Comparison of ENCODE assay signal across 7 cellular contexts in the genomic region with DNA sequence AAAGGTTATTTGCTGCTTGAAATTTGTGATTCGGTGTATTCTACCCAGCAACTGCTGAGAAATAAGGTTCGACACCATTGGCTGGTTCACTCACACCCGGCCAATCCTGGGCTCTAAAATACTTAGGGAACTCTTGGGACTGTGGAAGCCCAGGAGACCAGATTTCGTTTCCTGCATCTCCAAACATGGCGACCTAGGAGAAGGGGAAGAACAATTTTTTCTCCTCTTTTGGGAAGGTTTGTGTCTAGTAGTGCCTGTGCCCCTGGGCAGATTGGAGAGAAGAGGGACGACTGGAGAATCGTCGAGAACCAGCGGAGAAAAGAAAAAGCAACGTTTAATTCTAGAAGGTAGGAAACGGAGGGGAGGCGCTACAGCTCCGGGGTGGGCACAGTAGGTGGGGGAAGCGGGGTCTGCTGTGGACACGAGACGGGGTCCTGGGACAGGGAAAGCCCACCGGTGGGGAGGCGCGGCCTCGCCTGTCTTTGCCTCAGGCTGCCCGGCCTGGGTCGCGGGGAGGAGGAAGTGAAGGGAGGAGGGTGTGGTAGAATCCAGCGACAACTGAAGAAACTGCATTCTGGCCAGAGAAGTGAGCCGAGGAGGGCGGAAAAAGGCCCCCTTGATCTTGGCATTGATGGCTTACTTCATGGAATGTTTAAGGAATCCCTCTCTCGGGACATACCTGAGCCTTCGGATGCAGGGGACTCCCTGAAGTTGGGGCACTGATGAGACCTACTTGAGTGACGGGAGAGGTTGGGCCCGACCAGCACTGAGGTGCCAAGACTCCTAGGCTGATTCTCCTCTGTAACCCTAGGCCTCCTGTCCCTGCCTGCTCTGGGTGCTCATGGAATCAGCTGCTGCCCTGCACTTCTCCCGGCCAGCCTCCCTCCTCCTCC. TPM values are rescaled to one million over a fixed set of nuclear protein-coding genes. Genes with fewer than 3 reads are reported as not detected.
A peak's percentile ranks its signal among the peaks of the same experiment; 100 is the strongest.
DNase-seq lines count a peak whose midpoint lies in the region; ATAC-seq, FAIRE-seq and TF ChIP-seq lines count a peak whose summit lies in the region.

A gene (plus strand): TSS at position 160 of the 893 bp plus-strand sequence. CDS start 682 bp downstream, at position 842.

- FAIRE-seq in GM18507 (lab: Jason Lieb, UNC) = peak; percentile 96

- peaks cover 37% of the 10 kb centered on the region for H3K4me1 Mint-ChIP-seq in T-helper 2 cell treated with Interferon-gamma antibody and Interleukin-4, amounts not matched to agents 5 μg/mL and 100 μg/mL, for 36 hours (ENCODE audit: low read depth)

- peak within 1 kb of the TSS; percentile 83 for H3K4me2 ChIP-seq in hepatocyte

- H3K27me3 ChIP-seq in hepatocyte = no peaks in the 10 kb centered on the region

- peaks cover 38% of the 10 kb centered on the region for H3K79me2 ChIP-seq in hepatocyte

- peak within 1 kb of the TSS; percentile 95 for H3K27ac ChIP-seq in hepatocyte

- H3K9me3 Mint-ChIP-seq in T-helper 2 cell treated with Interferon-gamma antibody and Interleukin-4, amounts not matched to agents 5 μg/mL and 100 μg/mL, for 36 hours = no peaks in the 10 kb centered on the region

- TF ChIP-seq CTCF in astrocyte of the spinal cord (IDR thresholded peaks at IDR 0.05; ENCODE audit: low read depth, low read length) (no peak), hepatocyte (IDR thresholded peaks at IDR 0.05; ENCODE audit: poor library complexity) (peak; percentile 13)

- H3K36me3 ChIP-seq in hepatocyte (replicated peaks; ENCODE audit: insufficient read depth, low read depth) = no peaks in the 10 kb centered on the region

- H4K20me1 ChIP-seq in hepatocyte (ENCODE audit: insufficient read depth, poor library complexity, severe bottlenecking) = peaks cover 5% of the 10 kb centered on the region

- no peaks in the 10 kb centered on the region for H3K27me3 Mint-ChIP-seq in T-helper 2 cell treated with Interferon-gamma antibody and Interleukin-4, amounts not matched to agents 5 μg/mL and 100 μg/mL, for 36 hours (ENCODE audit: low read depth)

- under 1% methylated on average over 28 of the region's 31 CpGs for WGBS in hepatocyte (ENCODE audit: low lambda C conversion rate, missing lambda C conversion rate)

- H3K9me3 ChIP-seq in hepatocyte (ENCODE audit: low read depth) = no peaks in the 10 kb centered on the region

- in situ Hi-C loops in astrocyte of the spinal cord (cut with HindIII; ENCODE audit: low sequenced_read_pairs) = no loop called here

- peaks cover 43% of the 10 kb centered on the region for H3K36me3 Mint-ChIP-seq in T-helper 2 cell treated with Interferon-gamma antibody and Interleukin-4, amounts not matched to agents 5 μg/mL and 100 μg/mL, for 36 hours (ENCODE audit: low read depth)

- no peaks in the 10 kb centered on the region for H3K9me2 ChIP-seq in hepatocyte (replicated peaks; ENCODE audit: insufficient read depth)

- peak within 1 kb of the TSS; percentile 95 for H3K27ac Mint-ChIP-seq in T-helper 2 cell treated with Interferon-gamma antibody and Interleukin-4, amounts not matched to agents 5 μg/mL and 100 μg/mL, for 36 hours

- H3K4me3 Mint-ChIP-seq in T-helper 2 cell treated with Interferon-gamma antibody and Interleukin-4, amounts not matched to agents 5 μg/mL and 100 μg/mL, for 36 hours = peak within 1 kb of the TSS; percentile 99

- peak; percentile 97 for ATAC-seq in HG02973 (IDR thresholded peaks at IDR 0.05; ENCODE audit: unreplicated experiment)

- H2AFZ ChIP-seq in hepatocyte = peak within 1 kb of the TSS; percentile 82

- H3K4me3 ChIP-seq in astrocyte of the spinal cord (ENCODE audit: low read depth, low read length) (peak within 1 kb of the TSS; percentile 98), hepatocyte (peak within 1 kb of the TSS; percentile 49)

- H3K4me1 ChIP-seq in hepatocyte (ENCODE audit: insufficient read depth) = peaks cover 13% of the 10 kb centered on the region

- peak; percentile 62 for DNase-seq in GM18507 (ENCODE audit: extremely low spot score, insufficient read length, low read depth)
- DNase-seq in NCI-H1930 (lab: John Stamatoyannopoulos, UW) = peak; percentile 72 to 80
- peak; percentile 68 for DNase-seq in T-helper 2 cell treated with Interferon-gamma antibody and Interleukin-4, amounts not matched to agents 5 μg/mL and 100 μg/mL, for 36 hours (ENCODE audit: low spot score)
- DNase-seq in astrocyte of the spinal cord (ENCODE audit: low read depth, low spot score) = peak; percentile 94
- peak; percentile 93 for DNase-seq in hepatocyte (ENCODE audit: low spot score)
- DNase-seq in putamen (ENCODE audit: low spot score) = peak; percentile 94

RNA-seq across cellular contexts. Expression of the gene that starts here (rescaled TPM):
- total RNA-seq in hepatocyte = 20.0 and 21.4 TPM in 2 replicates
- polyA plus RNA-seq in hepatocyte = 14.9 and 17.9 TPM in 2 replicates

Comparison
In these comparisons a context has a peak if more than half of its experiments do, and no peak if none do; other contexts are left out.
1. Peak in every context shown above with its lines: DNase-seq, ATAC-seq, H3K4me3 ChIP-seq and H3K27ac ChIP-seq.